ENCODE assay signal across 1 cellular context in the genomic region with DNA sequence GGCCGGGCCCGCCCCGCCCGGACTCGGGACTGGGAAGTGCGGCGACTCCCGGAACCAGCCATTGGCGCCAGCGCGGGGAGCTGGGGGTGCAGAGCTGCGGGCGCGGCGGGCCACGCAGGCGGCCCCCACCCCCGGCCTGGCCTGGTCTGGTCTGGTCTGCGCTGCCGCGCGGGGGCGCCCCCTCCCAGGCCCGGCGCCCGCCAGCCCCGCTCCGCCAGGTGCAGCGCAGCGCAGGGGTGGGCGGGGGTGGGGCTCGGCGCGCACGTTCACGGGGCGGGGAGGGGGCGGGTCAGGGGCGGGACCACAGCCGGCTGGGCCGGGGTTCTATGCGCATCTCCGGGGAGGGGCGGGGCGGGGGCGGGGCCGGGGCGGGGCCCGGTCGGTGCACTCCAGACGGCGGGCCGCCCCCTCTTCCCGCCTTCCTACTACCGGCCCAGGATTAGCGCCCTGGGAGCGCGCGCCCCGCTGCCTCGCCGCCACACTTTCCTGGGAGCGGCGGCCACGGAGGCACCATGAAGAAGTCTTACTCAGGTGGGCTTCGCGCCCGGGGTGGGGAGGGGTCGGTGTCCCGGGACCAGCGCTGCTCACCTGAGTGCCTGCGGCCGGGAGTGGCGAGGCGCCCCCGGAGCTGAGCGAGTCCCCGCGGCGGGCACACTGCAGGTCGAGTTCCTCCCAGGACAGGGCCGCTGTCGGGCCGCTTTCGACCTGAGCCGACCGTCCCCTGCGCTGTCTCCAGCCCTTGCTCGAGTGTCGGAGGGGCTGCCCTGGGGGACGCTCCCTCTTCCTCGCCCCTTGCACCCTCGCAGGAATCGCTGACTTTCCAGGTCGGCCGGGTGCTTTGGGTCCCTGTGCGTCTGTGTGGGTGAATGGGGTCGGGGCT.
A peak's percentile ranks its signal among the peaks of the same experiment; 100 is the strongest.
TF ChIP-seq lines count a peak whose summit lies in the region.

No MANE protein-coding gene starts in this region.

TF ChIP-seq in K562, 482 proteins besides CTCF, POLR2A, EP300 and RAD21 (continued from another document and continues in another):
- TF ChIP-seq, protein P1, sequence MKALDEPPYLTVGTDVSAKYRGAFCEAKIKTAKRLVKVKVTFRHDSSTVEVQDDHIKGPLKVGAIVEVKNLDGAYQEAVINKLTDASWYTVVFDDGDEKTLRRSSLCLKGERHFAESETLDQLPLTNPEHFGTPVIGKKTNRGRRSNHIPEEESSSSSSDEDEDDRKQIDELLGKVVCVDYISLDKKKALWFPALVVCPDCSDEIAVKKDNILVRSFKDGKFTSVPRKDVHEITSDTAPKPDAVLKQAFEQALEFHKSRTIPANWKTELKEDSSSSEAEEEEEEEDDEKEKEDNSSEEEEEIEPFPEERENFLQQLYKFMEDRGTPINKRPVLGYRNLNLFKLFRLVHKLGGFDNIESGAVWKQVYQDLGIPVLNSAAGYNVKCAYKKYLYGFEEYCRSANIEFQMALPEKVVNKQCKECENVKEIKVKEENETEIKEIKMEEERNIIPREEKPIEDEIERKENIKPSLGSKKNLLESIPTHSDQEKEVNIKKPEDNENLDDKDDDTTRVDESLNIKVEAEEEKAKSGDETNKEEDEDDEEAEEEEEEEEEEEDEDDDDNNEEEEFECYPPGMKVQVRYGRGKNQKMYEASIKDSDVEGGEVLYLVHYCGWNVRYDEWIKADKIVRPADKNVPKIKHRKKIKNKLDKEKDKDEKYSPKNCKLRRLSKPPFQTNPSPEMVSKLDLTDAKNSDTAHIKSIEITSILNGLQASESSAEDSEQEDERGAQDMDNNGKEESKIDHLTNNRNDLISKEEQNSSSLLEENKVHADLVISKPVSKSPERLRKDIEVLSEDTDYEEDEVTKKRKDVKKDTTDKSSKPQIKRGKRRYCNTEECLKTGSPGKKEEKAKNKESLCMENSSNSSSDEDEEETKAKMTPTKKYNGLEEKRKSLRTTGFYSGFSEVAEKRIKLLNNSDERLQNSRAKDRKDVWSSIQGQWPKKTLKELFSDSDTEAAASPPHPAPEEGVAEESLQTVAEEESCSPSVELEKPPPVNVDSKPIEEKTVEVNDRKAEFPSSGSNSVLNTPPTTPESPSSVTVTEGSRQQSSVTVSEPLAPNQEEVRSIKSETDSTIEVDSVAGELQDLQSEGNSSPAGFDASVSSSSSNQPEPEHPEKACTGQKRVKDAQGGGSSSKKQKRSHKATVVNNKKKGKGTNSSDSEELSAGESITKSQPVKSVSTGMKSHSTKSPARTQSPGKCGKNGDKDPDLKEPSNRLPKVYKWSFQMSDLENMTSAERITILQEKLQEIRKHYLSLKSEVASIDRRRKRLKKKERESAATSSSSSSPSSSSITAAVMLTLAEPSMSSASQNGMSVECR (CRISPR knock-in tag; IDR thresholded peaks at IDR 0.05) = no peak; the same call in 1 of the 2 replicates
- TF ChIP-seq RBM14 (IDR thresholded peaks at IDR 0.05; ENCODE audit: borderline replicate concordance, insufficient read depth, low read depth, low read length) (0 out of 2 replicates have a peak, but pooled peaks have one; percentile 64), KLF13 (tag; IDR thresholded peaks at IDR 0.05; ENCODE audit: borderline replicate concordance, low read depth) (no peak), SMAD2 (IDR thresholded peaks at IDR 0.05; ENCODE audit: low read depth, low read length) (no peak), MAZ (CRISPR knock-in tag; conservative IDR thresholded peaks at IDR 0.05 in 1 of 2, IDR thresholded peaks at IDR 0.05 in 1 of 2) (peak; percentile 20 to 69; a peak in 3 of 4 replicates), ZSCAN32 (CRISPR knock-in tag; IDR thresholded peaks at IDR 0.05) (no peak), RB1 (IDR thresholded peaks at IDR 0.05; ENCODE audit: low read depth) (peak; percentile 72), BRCA1 (IDR thresholded peaks at IDR 0.05) (no peak), BRCA1 (CRISPR knock-in tag; IDR thresholded peaks at IDR 0.05) (no peak), MBD2 (IDR thresholded peaks at IDR 0.05; ENCODE audit: borderline replicate concordance, low read depth) (peak; percentile 65), POLR2G (IDR thresholded peaks at IDR 0.05; ENCODE audit: low read depth, low read length) (peak; percentile 47), PHF8 (IDR thresholded peaks at IDR 0.05; ENCODE audit: borderline replicate concordance, low read length) (peak; percentile 43; the same call in 1 of the 2 replicates), ZNF764 (CRISPR knock-in tag; IDR thresholded peaks at IDR 0.05; ENCODE audit: low read depth) (no peak), MCM3 (IDR thresholded peaks at IDR 0.05) (no peak), FOSL1 (tag; conservative IDR thresholded peaks at IDR 0.05) (no peak), JUN (IDR thresholded peaks at IDR 0.05; ENCODE audit: borderline replicate concordance, low read depth, low read length) (no peak), JUN (CRISPR knock-in tag; IDR thresholded peaks at IDR 0.05; ENCODE audit: borderline replicate concordance) (0 out of 2 replicates have a peak, but pooled peaks have one; percentile 43), ZNF354B (CRISPR knock-in tag; IDR thresholded peaks at IDR 0.05) (no peak), SUPT5H (IDR thresholded peaks at IDR 0.05) (no peak), ZNF76 (CRISPR knock-in tag; IDR thresholded peaks at IDR 0.05; ENCODE audit: borderline replicate concordance) (no peak), KDM2B (CRISPR knock-in tag; IDR thresholded peaks at IDR 0.05) (peak; percentile 77; the same call in 1 of the 2 replicates), FOXK2 (conservative IDR thresholded peaks at IDR 0.05 in 1 of 2, IDR thresholded peaks at IDR 0.05 in 1 of 2; ENCODE audit: low read depth in 2 of 2) (no peak), MAFG (tag; conservative IDR thresholded peaks at IDR 0.05) (no peak), ZNF507 (tag; conservative IDR thresholded peaks at IDR 0.05) (no peak), KAT7 (CRISPR knock-in tag; IDR thresholded peaks at IDR 0.05; ENCODE audit: borderline replicate concordance) (no peak), KAT8 (IDR thresholded peaks at IDR 0.05; ENCODE audit: low read depth) (no peak)
- TF ChIP-seq, protein P2, sequence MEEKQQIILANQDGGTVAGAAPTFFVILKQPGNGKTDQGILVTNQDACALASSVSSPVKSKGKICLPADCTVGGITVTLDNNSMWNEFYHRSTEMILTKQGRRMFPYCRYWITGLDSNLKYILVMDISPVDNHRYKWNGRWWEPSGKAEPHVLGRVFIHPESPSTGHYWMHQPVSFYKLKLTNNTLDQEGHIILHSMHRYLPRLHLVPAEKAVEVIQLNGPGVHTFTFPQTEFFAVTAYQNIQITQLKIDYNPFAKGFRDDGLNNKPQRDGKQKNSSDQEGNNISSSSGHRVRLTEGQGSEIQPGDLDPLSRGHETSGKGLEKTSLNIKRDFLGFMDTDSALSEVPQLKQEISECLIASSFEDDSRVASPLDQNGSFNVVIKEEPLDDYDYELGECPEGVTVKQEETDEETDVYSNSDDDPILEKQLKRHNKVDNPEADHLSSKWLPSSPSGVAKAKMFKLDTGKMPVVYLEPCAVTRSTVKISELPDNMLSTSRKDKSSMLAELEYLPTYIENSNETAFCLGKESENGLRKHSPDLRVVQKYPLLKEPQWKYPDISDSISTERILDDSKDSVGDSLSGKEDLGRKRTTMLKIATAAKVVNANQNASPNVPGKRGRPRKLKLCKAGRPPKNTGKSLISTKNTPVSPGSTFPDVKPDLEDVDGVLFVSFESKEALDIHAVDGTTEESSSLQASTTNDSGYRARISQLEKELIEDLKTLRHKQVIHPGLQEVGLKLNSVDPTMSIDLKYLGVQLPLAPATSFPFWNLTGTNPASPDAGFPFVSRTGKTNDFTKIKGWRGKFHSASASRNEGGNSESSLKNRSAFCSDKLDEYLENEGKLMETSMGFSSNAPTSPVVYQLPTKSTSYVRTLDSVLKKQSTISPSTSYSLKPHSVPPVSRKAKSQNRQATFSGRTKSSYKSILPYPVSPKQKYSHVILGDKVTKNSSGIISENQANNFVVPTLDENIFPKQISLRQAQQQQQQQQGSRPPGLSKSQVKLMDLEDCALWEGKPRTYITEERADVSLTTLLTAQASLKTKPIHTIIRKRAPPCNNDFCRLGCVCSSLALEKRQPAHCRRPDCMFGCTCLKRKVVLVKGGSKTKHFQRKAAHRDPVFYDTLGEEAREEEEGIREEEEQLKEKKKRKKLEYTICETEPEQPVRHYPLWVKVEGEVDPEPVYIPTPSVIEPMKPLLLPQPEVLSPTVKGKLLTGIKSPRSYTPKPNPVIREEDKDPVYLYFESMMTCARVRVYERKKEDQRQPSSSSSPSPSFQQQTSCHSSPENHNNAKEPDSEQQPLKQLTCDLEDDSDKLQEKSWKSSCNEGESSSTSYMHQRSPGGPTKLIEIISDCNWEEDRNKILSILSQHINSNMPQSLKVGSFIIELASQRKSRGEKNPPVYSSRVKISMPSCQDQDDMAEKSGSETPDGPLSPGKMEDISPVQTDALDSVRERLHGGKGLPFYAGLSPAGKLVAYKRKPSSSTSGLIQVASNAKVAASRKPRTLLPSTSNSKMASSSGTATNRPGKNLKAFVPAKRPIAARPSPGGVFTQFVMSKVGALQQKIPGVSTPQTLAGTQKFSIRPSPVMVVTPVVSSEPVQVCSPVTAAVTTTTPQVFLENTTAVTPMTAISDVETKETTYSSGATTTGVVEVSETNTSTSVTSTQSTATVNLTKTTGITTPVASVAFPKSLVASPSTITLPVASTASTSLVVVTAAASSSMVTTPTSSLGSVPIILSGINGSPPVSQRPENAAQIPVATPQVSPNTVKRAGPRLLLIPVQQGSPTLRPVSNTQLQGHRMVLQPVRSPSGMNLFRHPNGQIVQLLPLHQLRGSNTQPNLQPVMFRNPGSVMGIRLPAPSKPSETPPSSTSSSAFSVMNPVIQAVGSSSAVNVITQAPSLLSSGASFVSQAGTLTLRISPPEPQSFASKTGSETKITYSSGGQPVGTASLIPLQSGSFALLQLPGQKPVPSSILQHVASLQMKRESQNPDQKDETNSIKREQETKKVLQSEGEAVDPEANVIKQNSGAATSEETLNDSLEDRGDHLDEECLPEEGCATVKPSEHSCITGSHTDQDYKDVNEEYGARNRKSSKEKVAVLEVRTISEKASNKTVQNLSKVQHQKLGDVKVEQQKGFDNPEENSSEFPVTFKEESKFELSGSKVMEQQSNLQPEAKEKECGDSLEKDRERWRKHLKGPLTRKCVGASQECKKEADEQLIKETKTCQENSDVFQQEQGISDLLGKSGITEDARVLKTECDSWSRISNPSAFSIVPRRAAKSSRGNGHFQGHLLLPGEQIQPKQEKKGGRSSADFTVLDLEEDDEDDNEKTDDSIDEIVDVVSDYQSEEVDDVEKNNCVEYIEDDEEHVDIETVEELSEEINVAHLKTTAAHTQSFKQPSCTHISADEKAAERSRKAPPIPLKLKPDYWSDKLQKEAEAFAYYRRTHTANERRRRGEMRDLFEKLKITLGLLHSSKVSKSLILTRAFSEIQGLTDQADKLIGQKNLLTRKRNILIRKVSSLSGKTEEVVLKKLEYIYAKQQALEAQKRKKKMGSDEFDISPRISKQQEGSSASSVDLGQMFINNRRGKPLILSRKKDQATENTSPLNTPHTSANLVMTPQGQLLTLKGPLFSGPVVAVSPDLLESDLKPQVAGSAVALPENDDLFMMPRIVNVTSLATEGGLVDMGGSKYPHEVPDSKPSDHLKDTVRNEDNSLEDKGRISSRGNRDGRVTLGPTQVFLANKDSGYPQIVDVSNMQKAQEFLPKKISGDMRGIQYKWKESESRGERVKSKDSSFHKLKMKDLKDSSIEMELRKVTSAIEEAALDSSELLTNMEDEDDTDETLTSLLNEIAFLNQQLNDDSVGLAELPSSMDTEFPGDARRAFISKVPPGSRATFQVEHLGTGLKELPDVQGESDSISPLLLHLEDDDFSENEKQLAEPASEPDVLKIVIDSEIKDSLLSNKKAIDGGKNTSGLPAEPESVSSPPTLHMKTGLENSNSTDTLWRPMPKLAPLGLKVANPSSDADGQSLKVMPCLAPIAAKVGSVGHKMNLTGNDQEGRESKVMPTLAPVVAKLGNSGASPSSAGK (IDR thresholded peaks at IDR 0.05) = no peak
- TF ChIP-seq, protein P3, sequence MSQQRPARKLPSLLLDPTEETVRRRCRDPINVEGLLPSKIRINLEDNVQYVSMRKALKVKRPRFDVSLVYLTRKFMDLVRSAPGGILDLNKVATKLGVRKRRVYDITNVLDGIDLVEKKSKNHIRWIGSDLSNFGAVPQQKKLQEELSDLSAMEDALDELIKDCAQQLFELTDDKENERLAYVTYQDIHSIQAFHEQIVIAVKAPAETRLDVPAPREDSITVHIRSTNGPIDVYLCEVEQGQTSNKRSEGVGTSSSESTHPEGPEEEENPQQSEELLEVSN (IDR thresholded peaks at IDR 0.05; ENCODE audit: borderline replicate concordance in 1 of 2, extremely low read depth in 1 of 2, insufficient read depth in 1 of 2, insufficient read length in 1 of 2, low read depth in 1 of 2, low read length in 1 of 2, poor library complexity in 1 of 2, severe bottlenecking in 1 of 2) = peak; percentile 14 to 58
- TF ChIP-seq, protein P4, sequence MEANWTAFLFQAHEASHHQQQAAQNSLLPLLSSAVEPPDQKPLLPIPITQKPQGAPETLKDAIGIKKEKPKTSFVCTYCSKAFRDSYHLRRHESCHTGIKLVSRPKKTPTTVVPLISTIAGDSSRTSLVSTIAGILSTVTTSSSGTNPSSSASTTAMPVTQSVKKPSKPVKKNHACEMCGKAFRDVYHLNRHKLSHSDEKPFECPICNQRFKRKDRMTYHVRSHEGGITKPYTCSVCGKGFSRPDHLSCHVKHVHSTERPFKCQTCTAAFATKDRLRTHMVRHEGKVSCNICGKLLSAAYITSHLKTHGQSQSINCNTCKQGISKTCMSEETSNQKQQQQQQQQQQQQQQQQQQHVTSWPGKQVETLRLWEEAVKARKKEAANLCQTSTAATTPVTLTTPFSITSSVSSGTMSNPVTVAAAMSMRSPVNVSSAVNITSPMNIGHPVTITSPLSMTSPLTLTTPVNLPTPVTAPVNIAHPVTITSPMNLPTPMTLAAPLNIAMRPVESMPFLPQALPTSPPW (CRISPR knock-in tag; IDR thresholded peaks at IDR 0.05) = peak; percentile 87
- TF ChIP-seq, protein P5, sequence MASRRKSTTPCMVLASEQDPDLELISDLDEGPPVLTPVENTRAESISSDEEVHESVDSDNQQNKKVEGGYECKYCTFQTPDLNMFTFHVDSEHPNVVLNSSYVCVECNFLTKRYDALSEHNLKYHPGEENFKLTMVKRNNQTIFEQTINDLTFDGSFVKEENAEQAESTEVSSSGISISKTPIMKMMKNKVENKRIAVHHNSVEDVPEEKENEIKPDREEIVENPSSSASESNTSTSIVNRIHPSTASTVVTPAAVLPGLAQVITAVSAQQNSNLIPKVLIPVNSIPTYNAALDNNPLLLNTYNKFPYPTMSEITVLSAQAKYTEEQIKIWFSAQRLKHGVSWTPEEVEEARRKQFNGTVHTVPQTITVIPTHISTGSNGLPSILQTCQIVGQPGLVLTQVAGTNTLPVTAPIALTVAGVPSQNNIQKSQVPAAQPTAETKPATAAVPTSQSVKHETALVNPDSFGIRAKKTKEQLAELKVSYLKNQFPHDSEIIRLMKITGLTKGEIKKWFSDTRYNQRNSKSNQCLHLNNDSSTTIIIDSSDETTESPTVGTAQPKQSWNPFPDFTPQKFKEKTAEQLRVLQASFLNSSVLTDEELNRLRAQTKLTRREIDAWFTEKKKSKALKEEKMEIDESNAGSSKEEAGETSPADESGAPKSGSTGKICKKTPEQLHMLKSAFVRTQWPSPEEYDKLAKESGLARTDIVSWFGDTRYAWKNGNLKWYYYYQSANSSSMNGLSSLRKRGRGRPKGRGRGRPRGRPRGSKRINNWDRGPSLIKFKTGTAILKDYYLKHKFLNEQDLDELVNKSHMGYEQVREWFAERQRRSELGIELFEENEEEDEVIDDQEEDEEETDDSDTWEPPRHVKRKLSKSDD (conservative IDR thresholded peaks at IDR 0.05; ENCODE audit: low read length) = no peak
- TF ChIP-seq, protein P6, sequence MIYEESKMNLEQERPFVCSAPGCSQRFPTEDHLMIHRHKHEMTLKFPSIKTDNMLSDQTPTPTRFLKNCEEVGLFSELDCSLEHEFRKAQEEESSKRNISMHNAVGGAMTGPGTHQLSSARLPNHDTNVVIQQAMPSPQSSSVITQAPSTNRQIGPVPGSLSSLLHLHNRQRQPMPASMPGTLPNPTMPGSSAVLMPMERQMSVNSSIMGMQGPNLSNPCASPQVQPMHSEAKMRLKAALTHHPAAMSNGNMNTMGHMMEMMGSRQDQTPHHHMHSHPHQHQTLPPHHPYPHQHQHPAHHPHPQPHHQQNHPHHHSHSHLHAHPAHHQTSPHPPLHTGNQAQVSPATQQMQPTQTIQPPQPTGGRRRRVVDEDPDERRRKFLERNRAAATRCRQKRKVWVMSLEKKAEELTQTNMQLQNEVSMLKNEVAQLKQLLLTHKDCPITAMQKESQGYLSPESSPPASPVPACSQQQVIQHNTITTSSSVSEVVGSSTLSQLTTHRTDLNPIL (CRISPR knock-in tag; IDR thresholded peaks at IDR 0.05) = no peak
